In the genomic region with DNA sequence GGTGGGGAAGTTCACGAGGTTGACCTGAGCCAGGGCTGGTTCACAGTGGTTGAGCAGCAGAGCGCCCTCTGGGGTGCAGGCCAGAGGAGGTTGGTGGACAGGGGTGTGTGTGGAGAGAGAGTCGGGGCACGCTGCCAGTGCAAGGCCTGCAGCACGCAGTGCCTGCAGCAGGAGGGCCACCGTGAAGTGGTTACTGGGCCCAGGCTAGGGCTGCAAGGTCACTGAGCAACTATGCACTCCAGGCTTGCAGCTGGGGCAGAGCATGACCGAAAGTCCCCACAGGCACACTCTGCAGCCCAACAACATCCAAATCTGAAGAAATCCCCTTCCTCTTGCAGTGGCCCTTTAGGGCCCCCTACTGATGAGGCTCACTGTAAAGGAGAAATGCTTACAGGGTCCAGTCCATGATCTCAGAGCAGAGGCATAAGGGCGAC, we compare ENCODE assay signal across 8 cellular contexts.
A peak's percentile ranks its signal among the peaks of the same experiment; 100 is the strongest.
DNase-seq lines count a peak whose midpoint lies in the region; ATAC-seq, FAIRE-seq and TF ChIP-seq lines count a peak whose summit lies in the region.

No MANE protein-coding gene starts in this region.

- no peak overlapping the region for H2AFZ ChIP-seq in KMS-11 (ENCODE audit: low read depth)
- H2AFZ ChIP-seq in neuronal stem cell (ENCODE audit: low read length) = no peak overlapping the region

- H2BK12ac ChIP-seq in neuronal stem cell (ENCODE audit: low read length) = no peak overlapping the region

- no CpG with 5 or more reads among the region's 8 CpGs for WGBS in neuronal stem cell (ENCODE audit: extremely low coverage in 2 of 2, insufficient read length in 2 of 2, insufficient replicate concordance in 1 of 2), 2 donors

- H4K8ac ChIP-seq in neuronal stem cell (ENCODE audit: low read depth, low read length) = no peak overlapping the region

- H3K9me3 ChIP-seq in neuronal stem cell (replicated peaks in 1 of 2; ENCODE audit: control insufficient read depth in 2 of 2, insufficient read depth in 1 of 2, low read depth in 1 of 2, low read length in 2 of 2) = peaks cover 0 to 4% of the 10 kb centered on the region in 2 donors

- H2BK5ac ChIP-seq in neuronal stem cell (ENCODE audit: low read length) = no peak overlapping the region

- no peak overlapping the region for H3K9ac ChIP-seq in KMS-11
- no peak overlapping the region for H3K9ac ChIP-seq in neuronal stem cell (ENCODE audit: low read depth, low read length, poor library complexity)

- no peak overlapping the region for H2BK120ac ChIP-seq in neuronal stem cell (ENCODE audit: low read depth, low read length)

- peak overlapping the region; percentile 90 for H3K14ac ChIP-seq in neuronal stem cell (ENCODE audit: low read length)

- peak; percentile 38 for TF ChIP-seq CTCF in KMS-11 (conservative IDR thresholded peaks at IDR 0.05; ENCODE audit: low read depth, low read length)
- peak; percentile 1 for TF ChIP-seq CTCF in bronchial epithelial cell (IDR thresholded peaks at IDR 0.05; ENCODE audit: insufficient read depth, low read length, severe bottlenecking)

- no peak overlapping the region for H4K91ac ChIP-seq in neuronal stem cell (ENCODE audit: low read depth, low read length, poor library complexity)

- no peak for ATAC-seq in HG03378 (IDR thresholded peaks at IDR 0.05; ENCODE audit: unreplicated experiment)

- H4K20me1 ChIP-seq in KMS-11 (ENCODE audit: insufficient read depth) = no peaks in the 10 kb centered on the region

- DNase-seq in NCI-H526 treated with DMSO at 0.1 percent for 48 hours (lab: John Stamatoyannopoulos, UW) = peak; percentile 7
- DNase-seq in NCI-H526 (lab: John Stamatoyannopoulos, UW) = no peak
- DNase-seq in bronchial epithelial cell (ENCODE audit: low read depth) = no peak
- DNase-seq in neuronal stem cell (ENCODE audit: low spot score) = no peak
- no peak for DNase-seq in cerebellar nuclear complex (lab: John Stamatoyannopoulos, UW)
- no peak for DNase-seq in T-helper 1 cell

- H3K4me1 ChIP-seq in KMS-11 (ENCODE audit: low read depth, poor library complexity, severe bottlenecking) = peaks cover 46% of the 10 kb centered on the region
- H3K4me1 ChIP-seq in neuronal stem cell (ENCODE audit: control insufficient read depth in 2 of 2, insufficient read depth in 1 of 2, low read depth in 1 of 2, low read length in 2 of 2) = peaks cover 0 to 1% of the 10 kb centered on the region in 2 donors

- H3K18ac ChIP-seq in neuronal stem cell (ENCODE audit: low read length) = no peak overlapping the region

- H3K23ac ChIP-seq in neuronal stem cell (ENCODE audit: low read depth, low read length, poor library complexity) = peak overlapping the region; percentile 68

- no peak overlapping the region for H2BK15ac ChIP-seq in neuronal stem cell (ENCODE audit: low read length)

- no peak overlapping the region for H3K4ac ChIP-seq in neuronal stem cell (ENCODE audit: low read length)

- no peaks in the 10 kb centered on the region for H3K79me1 ChIP-seq in neuronal stem cell (ENCODE audit: low read depth, low read length)

- H3K79me2 ChIP-seq in KMS-11 (ENCODE audit: insufficient read depth, low read depth) = no peaks in the 10 kb centered on the region; the same call in 1 of the 2 replicates

- H3K4me3 ChIP-seq in KMS-11 (IDR thresholded peaks at IDR 0.05; ENCODE audit: insufficient read depth, low read depth, low read length) (no peak overlapping the region), bronchial epithelial cell (ENCODE audit: low read depth, low read length) (no peak overlapping the region), neuronal stem cell (ENCODE audit: low read length in 2 of 2) (peak overlapping the region in 1 of 2 donors; percentile 65)

- H3K27ac ChIP-seq in KMS-11 = no peak overlapping the region; the same call in 1 of the 2 replicates
- no peak overlapping the region for H3K27ac ChIP-seq in neuronal stem cell (replicated peaks; ENCODE audit: low read length)

- H3K36me3 ChIP-seq in KMS-11 (ENCODE audit: insufficient read depth) (no peaks in the 10 kb centered on the region), bronchial epithelial cell (ENCODE audit: control insufficient read depth, insufficient read depth, low read length) (no peaks in the 10 kb centered on the region), neuronal stem cell (replicated peaks in 1 of 2; ENCODE audit: control insufficient read depth in 2 of 2, insufficient read depth in 2 of 2, low read length in 2 of 2) (peaks cover 0 to 13% of the 10 kb centered on the region in 2 donors)

- H2AK5ac ChIP-seq in neuronal stem cell (ENCODE audit: low read depth, low read length) = no peak overlapping the region

- no peak for FAIRE-seq in bronchial epithelial cell (lab: Jason Lieb, UNC)

- H3K4me2 ChIP-seq in KMS-11 (0 out of 2 replicates have a peak overlapping the region, but pooled peaks have one; percentile 10), neuronal stem cell (ENCODE audit: insufficient read depth, low read length, poor library complexity, severe bottlenecking) (no peak overlapping the region)

- no peaks in the 10 kb centered on the region for H3K27me3 ChIP-seq in KMS-11 (ENCODE audit: insufficient read depth, low read depth)
- no peaks in the 10 kb centered on the region for H3K27me3 ChIP-seq in bronchial epithelial cell (ENCODE audit: control insufficient read depth, insufficient read depth, low read length)
- H3K27me3 ChIP-seq in neuronal stem cell (ENCODE audit: control insufficient read depth in 3 of 3, insufficient read depth in 3 of 3, low read depth in 1 of 3, low read length in 3 of 3) = no peaks in the 10 kb centered on the region
